In the genomic region with DNA sequence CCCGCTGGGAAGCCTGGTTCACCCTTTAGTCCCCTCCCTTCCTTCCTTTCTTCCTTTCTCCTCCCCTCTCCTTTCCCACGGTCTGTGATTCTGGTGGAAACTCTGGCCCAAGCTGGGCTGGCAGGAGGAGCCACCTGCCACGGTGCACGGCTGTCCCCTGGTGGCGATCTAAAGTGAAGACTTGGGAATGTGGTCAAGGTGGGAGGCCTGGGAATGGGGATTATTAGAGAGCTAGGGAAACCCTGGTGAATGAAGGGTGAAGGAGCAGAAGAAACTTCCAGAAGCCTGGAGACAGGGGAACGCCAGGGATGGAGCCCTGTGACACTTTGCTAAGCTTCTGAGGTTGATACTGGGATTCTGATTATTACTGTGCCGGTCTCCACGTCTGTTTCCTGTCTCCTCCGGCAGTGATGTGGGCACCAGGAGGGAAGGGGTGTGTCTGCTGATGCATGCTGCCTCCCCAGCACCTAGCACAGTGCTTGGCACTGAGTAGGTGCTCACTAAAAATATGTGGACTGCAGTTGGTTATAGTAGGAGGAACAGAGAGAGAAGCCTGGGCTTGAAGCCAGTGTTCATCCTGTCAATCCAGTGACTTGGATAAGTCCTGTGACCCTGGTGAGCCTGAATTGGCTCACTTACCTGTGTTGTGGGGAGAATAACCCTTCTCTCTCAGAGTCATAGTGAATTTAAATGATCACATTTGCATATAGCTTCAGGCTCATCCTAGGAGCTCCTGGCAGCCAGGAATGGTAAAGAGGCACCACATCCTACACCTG, we compare ENCODE assay signal across 1 cellular context.
A peak's percentile ranks its signal among the peaks of the same experiment; 100 is the strongest.
TF ChIP-seq lines count a peak whose summit lies in the region.

No MANE protein-coding gene starts in this region.

TF ChIP-seq in HepG2, 621 proteins besides CTCF, POLR2A, EP300 and RAD21 (continued from another document and continues in another):
- TF ChIP-seq, protein P1, sequence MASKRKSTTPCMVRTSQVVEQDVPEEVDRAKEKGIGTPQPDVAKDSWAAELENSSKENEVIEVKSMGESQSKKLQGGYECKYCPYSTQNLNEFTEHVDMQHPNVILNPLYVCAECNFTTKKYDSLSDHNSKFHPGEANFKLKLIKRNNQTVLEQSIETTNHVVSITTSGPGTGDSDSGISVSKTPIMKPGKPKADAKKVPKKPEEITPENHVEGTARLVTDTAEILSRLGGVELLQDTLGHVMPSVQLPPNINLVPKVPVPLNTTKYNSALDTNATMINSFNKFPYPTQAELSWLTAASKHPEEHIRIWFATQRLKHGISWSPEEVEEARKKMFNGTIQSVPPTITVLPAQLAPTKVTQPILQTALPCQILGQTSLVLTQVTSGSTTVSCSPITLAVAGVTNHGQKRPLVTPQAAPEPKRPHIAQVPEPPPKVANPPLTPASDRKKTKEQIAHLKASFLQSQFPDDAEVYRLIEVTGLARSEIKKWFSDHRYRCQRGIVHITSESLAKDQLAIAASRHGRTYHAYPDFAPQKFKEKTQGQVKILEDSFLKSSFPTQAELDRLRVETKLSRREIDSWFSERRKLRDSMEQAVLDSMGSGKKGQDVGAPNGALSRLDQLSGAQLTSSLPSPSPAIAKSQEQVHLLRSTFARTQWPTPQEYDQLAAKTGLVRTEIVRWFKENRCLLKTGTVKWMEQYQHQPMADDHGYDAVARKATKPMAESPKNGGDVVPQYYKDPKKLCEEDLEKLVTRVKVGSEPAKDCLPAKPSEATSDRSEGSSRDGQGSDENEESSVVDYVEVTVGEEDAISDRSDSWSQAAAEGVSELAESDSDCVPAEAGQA (IDR thresholded peaks at IDR 0.05; ENCODE audit: low read depth): no peak
- TF ChIP-seq, protein P1 (CRISPR knock-in tag; IDR thresholded peaks at IDR 0.05; ENCODE audit: borderline replicate concordance): no peak
- TF ChIP-seq CBX5 (CRISPR knock-in tag; IDR thresholded peaks at IDR 0.05; ENCODE audit: borderline replicate concordance): peak; percentile 84; the same call in 1 of the 2 replicates
- TF ChIP-seq SNAPC5 (CRISPR knock-in tag; IDR thresholded peaks at IDR 0.05; ENCODE audit: borderline replicate concordance): 0 out of 2 replicates have a peak, but pooled peaks have one; percentile 34
- TF ChIP-seq ZNF629 (CRISPR knock-in tag; conservative IDR thresholded peaks at IDR 0.05): no peak
- peak; percentile 53; the same call in 1 of the 2 replicates for TF ChIP-seq HDAC2 (CRISPR knock-in tag; IDR thresholded peaks at IDR 0.05)
- TF ChIP-seq HNF4A (CRISPR knock-in tag; IDR thresholded peaks at IDR 0.05): peak; percentile 6; the same call in 1 of the 2 replicates
- TF ChIP-seq STAT5B (CRISPR knock-in tag; IDR thresholded peaks at IDR 0.05): no peak
- peak; percentile 70 for TF ChIP-seq IRF2 (CRISPR knock-in tag; IDR thresholded peaks at IDR 0.05)
- TF ChIP-seq PHB2 (IDR thresholded peaks at IDR 0.05; ENCODE audit: partially characterized antibody): no peak
- TF ChIP-seq, protein P2, sequence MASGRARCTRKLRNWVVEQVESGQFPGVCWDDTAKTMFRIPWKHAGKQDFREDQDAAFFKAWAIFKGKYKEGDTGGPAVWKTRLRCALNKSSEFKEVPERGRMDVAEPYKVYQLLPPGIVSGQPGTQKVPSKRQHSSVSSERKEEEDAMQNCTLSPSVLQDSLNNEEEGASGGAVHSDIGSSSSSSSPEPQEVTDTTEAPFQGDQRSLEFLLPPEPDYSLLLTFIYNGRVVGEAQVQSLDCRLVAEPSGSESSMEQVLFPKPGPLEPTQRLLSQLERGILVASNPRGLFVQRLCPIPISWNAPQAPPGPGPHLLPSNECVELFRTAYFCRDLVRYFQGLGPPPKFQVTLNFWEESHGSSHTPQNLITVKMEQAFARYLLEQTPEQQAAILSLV (CRISPR knock-in tag; IDR thresholded peaks at IDR 0.05; ENCODE audit: borderline replicate concordance): no peak
- peak; percentile 69; the same call in 1 of the 2 replicates for TF ChIP-seq SMAD3 (CRISPR knock-in tag; IDR thresholded peaks at IDR 0.05)
- TF ChIP-seq GATA4 (IDR thresholded peaks at IDR 0.05; ENCODE audit: borderline replicate concordance, low read depth): no peak
- TF ChIP-seq SMYD3 (CRISPR knock-in tag; IDR thresholded peaks at IDR 0.05): 0 out of 2 replicates have a peak, but pooled peaks have one; percentile 39
- TF ChIP-seq, protein P3, sequence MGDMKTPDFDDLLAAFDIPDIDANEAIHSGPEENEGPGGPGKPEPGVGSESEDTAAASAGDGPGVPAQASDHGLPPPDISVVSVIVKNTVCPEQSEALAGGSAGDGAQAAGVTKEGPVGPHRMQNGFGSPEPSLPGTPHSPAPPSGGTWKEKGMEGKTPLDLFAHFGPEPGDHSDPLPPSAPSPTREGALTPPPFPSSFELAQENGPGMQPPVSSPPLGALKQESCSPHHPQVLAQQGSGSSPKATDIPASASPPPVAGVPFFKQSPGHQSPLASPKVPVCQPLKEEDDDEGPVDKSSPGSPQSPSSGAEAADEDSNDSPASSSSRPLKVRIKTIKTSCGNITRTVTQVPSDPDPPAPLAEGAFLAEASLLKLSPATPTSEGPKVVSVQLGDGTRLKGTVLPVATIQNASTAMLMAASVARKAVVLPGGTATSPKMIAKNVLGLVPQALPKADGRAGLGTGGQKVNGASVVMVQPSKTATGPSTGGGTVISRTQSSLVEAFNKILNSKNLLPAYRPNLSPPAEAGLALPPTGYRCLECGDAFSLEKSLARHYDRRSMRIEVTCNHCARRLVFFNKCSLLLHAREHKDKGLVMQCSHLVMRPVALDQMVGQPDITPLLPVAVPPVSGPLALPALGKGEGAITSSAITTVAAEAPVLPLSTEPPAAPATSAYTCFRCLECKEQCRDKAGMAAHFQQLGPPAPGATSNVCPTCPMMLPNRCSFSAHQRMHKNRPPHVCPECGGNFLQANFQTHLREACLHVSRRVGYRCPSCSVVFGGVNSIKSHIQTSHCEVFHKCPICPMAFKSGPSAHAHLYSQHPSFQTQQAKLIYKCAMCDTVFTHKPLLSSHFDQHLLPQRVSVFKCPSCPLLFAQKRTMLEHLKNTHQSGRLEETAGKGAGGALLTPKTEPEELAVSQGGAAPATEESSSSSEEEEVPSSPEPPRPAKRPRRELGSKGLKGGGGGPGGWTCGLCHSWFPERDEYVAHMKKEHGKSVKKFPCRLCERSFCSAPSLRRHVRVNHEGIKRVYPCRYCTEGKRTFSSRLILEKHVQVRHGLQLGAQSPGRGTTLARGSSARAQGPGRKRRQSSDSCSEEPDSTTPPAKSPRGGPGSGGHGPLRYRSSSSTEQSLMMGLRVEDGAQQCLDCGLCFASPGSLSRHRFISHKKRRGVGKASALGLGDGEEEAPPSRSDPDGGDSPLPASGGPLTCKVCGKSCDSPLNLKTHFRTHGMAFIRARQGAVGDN (CRISPR knock-in tag; IDR thresholded peaks at IDR 0.05): peak; percentile 55
- TF ChIP-seq KDM2A (CRISPR knock-in tag; IDR thresholded peaks at IDR 0.05; ENCODE audit: borderline replicate concordance, low read depth): peak; percentile 83
- 0 out of 2 replicates have a peak, but pooled peaks have one; percentile 24 for TF ChIP-seq ZMYM4 (CRISPR knock-in tag; IDR thresholded peaks at IDR 0.05)
- peak; percentile 89 for TF ChIP-seq U2AF2 (IDR thresholded peaks at IDR 0.05; ENCODE audit: low read depth, low read length)
- TF ChIP-seq STAG1 (CRISPR knock-in tag; IDR thresholded peaks at IDR 0.05): peak; percentile 100
- TF ChIP-seq KDM1A (CRISPR knock-in tag; IDR thresholded peaks at IDR 0.05): 0 out of 2 replicates have a peak, but pooled peaks have one; percentile 34
- peak; percentile 55 for TF ChIP-seq ZFP36 (IDR thresholded peaks at IDR 0.05; ENCODE audit: borderline replicate concordance, low read depth, low read length, partially characterized antibody)
- peak; percentile 68 for TF ChIP-seq TARDBP (CRISPR knock-in tag; IDR thresholded peaks at IDR 0.05)
- peak; percentile 31; the same call in 1 of the 2 replicates for TF ChIP-seq ZNF598 (CRISPR knock-in tag; IDR thresholded peaks at IDR 0.05; ENCODE audit: borderline replicate concordance)
- TF ChIP-seq THAP9 (CRISPR knock-in tag; IDR thresholded peaks at IDR 0.05; ENCODE audit: borderline replicate concordance): peak; percentile 51; the same call in 1 of the 2 replicates
- TF ChIP-seq HINFP (CRISPR knock-in tag; IDR thresholded peaks at IDR 0.05; ENCODE audit: low read depth): 0 out of 2 replicates have a peak, but pooled peaks have one; percentile 37
- TF ChIP-seq ARHGAP35 (CRISPR knock-in tag; IDR thresholded peaks at IDR 0.05; ENCODE audit: borderline replicate concordance): 0 out of 2 replicates have a peak, but pooled peaks have one; percentile 41
- no peak for TF ChIP-seq GABPA (IDR thresholded peaks at IDR 0.05; ENCODE audit: low read depth, low read length)
- TF ChIP-seq GABPA (CRISPR knock-in tag; IDR thresholded peaks at IDR 0.05; ENCODE audit: low read depth): peak; percentile 28; the same call in 1 of the 2 replicates
- TF ChIP-seq TEAD3 (CRISPR knock-in tag; optimal IDR thresholded peaks at IDR 0.05; ENCODE audit: borderline replicate concordance): peak; percentile 87
- no peak for TF ChIP-seq SOX6 (IDR thresholded peaks at IDR 0.05)
- TF ChIP-seq SOX6 (CRISPR knock-in tag; IDR thresholded peaks at IDR 0.05): 0 out of 2 replicates have a peak, but pooled peaks have one; percentile 10
- peak; percentile 76; the same call in 1 of the 2 replicates for TF ChIP-seq KDM4B (CRISPR knock-in tag; IDR thresholded peaks at IDR 0.05)
- peak; percentile 55; the same call in 1 of the 2 replicates for TF ChIP-seq SOX5 (CRISPR knock-in tag; IDR thresholded peaks at IDR 0.05; ENCODE audit: borderline replicate concordance)
- TF ChIP-seq SALL1 (CRISPR knock-in tag; IDR thresholded peaks at IDR 0.05): peak; percentile 81
- TF ChIP-seq ZNF354B (CRISPR knock-in tag; IDR thresholded peaks at IDR 0.05): no peak
